ENCODE assay signal across 14 cellular contexts in the genomic region with DNA sequence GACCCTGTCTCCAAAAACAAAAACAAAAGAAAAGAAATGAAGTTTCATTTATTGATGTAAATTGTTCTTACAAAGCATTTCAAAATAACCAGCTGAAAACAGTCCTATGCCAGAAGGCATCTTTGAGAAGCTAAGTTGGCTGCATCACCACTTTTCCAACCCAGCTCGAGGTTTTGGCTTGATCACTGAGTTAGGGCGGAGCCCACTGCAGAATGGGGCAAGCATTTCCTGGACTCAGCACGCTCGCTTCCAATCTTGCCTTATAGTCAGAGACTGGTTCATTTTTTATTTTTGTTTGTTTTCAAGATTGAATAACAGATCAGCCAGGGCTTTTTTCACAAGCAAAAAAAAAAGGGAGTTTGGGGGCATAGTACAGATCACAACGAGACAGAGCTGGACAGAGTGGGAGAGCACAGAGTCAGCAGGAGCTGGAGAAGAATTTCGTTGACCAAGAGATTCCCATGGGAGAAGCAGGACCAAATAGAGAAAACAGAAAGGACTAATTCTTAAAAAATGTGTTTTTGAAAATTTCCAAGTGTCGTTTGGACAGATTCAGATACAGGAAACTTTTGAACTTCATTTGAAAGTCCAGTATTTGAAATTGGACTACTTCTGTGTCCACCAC. TPM values are rescaled to one million over a fixed set of nuclear protein-coding genes. Genes with fewer than 3 reads are reported as not detected.
DNase-seq lines count a peak whose midpoint lies in the region; ATAC-seq, FAIRE-seq and TF ChIP-seq lines count a peak whose summit lies in the region.
"Had no signal": no experiment of that assay in that cellular context is flagged by ENCODE, and none has a peak within 500 bp of the region (broad histone marks: within the 10 kb centered on the region; RNA-seq: fewer than 3 reads in every experiment).

No MANE protein-coding gene starts in this region.

- intact Hi-C loops in ascending aorta (cut with DNase I) = loop anchor here (5.0 kb wide), 1 partner anchor 269 kb away; a partner anchor contains a TSS
- intact Hi-C loops in Right ventricle myocardium superior (cut with DNase I) = no loop called here
- intact Hi-C loops in ovary (cut with DNase I) = no loop called here
- intact Hi-C loops in aorta (cut with DNase I) = loop anchor here in 1 of 2 donors (2.0 kb wide), 1 partner anchor 15 kb away; no protein-coding TSS in a partner anchor

- H3K27me3 ChIP-seq in ascending aorta = no peaks in the 10 kb centered on the region
- no peaks in the 10 kb centered on the region for H3K27me3 ChIP-seq in ovary
- H3K27me3 ChIP-seq in aorta (ENCODE audit: control insufficient read depth in 1 of 2, insufficient read depth in 2 of 2, low read length in 1 of 2) = no peaks in the 10 kb centered on the region
- H3K27me3 ChIP-seq in HAP-1 (ENCODE audit: low read depth) = peaks cover 3% of the 10 kb centered on the region; the same call in 1 of the 2 replicates
- H3K27me3 ChIP-seq: adrenal gland had no signal

- WGBS in ovary, 3 donors = 6 to 10% (median 9%) methylated on average over 7 of the region's 7 CpGs
- 1 to 4% methylated on average over 7 of the region's 7 CpGs for WGBS in aorta, 2 donors

- no peak for FAIRE-seq in H54 (lab: Jason Lieb, UNC)
- FAIRE-seq: D721Med had no signal

- DNase-seq in ascending aorta (ENCODE audit: low spot score in 2 of 2) = peak in 1 of 2 donors; percentile 86
- DNase-seq in Right ventricle myocardium superior = peak; percentile 67
- peak in 4 of 5 donors; percentile 46 to 64 (median 59) for DNase-seq in ovary
- DNase-seq in aorta = peak; percentile 79 to 83
- no peak for DNase-seq in stimulated activated naive CD4-positive, alpha-beta T cell treated with Interleukin-2 at 50 U/mL for 16 hours (lab: John Stamatoyannopoulos, UW)
- DNase-seq in HAP-1 (ENCODE audit: low spot score in 2 of 2) = no peak
- no peak for DNase-seq in H54 (ENCODE audit: insufficient read length, low spot score)
- DNase-seq: activated CD8-positive, alpha-beta memory T cell treated with anti-CD3 and anti-CD28 coated beads, Interleukin-2, amount 50 U/mL, for 4 hours; NCI-H146; posterior cingulate gyrus; stimulated activated CD4-positive, alpha-beta T cell treated with anti-CD3 and anti-CD28 coated beads, Interleukin-4, amount 100 ng/mL, for 24 hours; stimulated activated naive CD4-positive, alpha-beta T cell had no signal

- no peak for TF ChIP-seq EP300 in ovary (IDR thresholded peaks at IDR 0.05)

- H3K27ac ChIP-seq in ascending aorta = peak overlapping the region; percentile 82 to 86
- peak overlapping the region in 1 of 2 donors; percentile 48 for H3K27ac ChIP-seq in ovary
- H3K27ac ChIP-seq in aorta (ENCODE audit: low read depth in 1 of 2, low read length in 2 of 2) = peak overlapping the region; percentile 85 to 94

- TF ChIP-seq POLR2A in ovary (IDR thresholded peaks at IDR 0.05) (no peak), H54 (IDR thresholded peaks at IDR 0.05; ENCODE audit: low read depth, low read length) (no peak)

- H3K36me3 ChIP-seq in ascending aorta (no peaks in the 10 kb centered on the region), ovary (no peaks in the 10 kb centered on the region), aorta (ENCODE audit: control insufficient read depth in 1 of 2, insufficient read depth in 2 of 2, low read length in 1 of 2) (no peaks in the 10 kb centered on the region), HAP-1 (replicated peaks) (no peaks in the 10 kb centered on the region)
- H3K36me3 ChIP-seq: adrenal gland had no signal

- peak; percentile 68 for ATAC-seq in Right ventricle myocardium superior (ENCODE audit: poor library complexity)
- peak; percentile 86 for ATAC-seq in aorta (ENCODE audit: low FRiP score)

- H3K4me1 ChIP-seq in ascending aorta (peaks cover 7 to 53% of the 10 kb centered on the region in 2 donors), ovary (ENCODE audit: insufficient read depth) (peaks cover 7% of the 10 kb centered on the region), aorta (ENCODE audit: control insufficient read depth in 1 of 2, insufficient read depth in 2 of 2, low read length in 2 of 2) (peaks cover 0 to 4% of the 10 kb centered on the region in 2 donors), HAP-1 (no peaks in the 10 kb centered on the region)
- H3K4me1 ChIP-seq: adrenal gland had no signal

- in situ Hi-C loops in HAP-1 (cut with MboI; ENCODE audit: low sequenced_read_pairs) = no loop called here

- H3K4me3 ChIP-seq in ascending aorta (peak overlapping the region in 1 of 2 donors; percentile 40), ovary (no peak overlapping the region), aorta (ENCODE audit: low read length in 2 of 2) (no peak overlapping the region), HAP-1 (no peak overlapping the region)
- H3K4me3 ChIP-seq: adrenal gland had no signal

- H3K9me3 ChIP-seq in ascending aorta (no peaks in the 10 kb centered on the region), ovary (no peaks in the 10 kb centered on the region), aorta (ENCODE audit: control insufficient read depth, low read length) (no peaks in the 10 kb centered on the region), HAP-1 (peaks cover 7% of the 10 kb centered on the region)
- H3K9me3 ChIP-seq: adrenal gland had no signal

- TF ChIP-seq CTCF in ascending aorta (IDR thresholded peaks at IDR 0.05) = no peak
- no peak for TF ChIP-seq CTCF in ovary (IDR thresholded peaks at IDR 0.05)

RNA-seq across cellular contexts. Expression of a gene that starts 23.5 kb away (rescaled TPM):
- total RNA-seq in ascending aorta (1,564 TPM), Right ventricle myocardium superior (173 TPM), ovary (100 to 1,000 TPM; 389 to 779 (median 731) TPM), aorta (100 to 1,000 TPM; 458 to 593 TPM)
- polyA plus RNA-seq in ovary (100 to 1,000 TPM; 112 to 905 TPM), aorta (1,000 to 10,000 TPM in 1 of 2 donors, 100 to 1,000 TPM in 1; 156 to 1,773 TPM)

Comparison
In these comparisons a context has a peak if more than half of its experiments do, and no peak if none do; other contexts are left out.
1. DNase-seq: peak in Right ventricle myocardium superior (single experiment), ovary (4 of 5) and aorta (2 of 2); none in stimulated activated naive CD4-positive, alpha-beta T cell treated with Interleukin-2 at 50 U/mL for 16 hours (single experiment), HAP-1 (0 of 2) and H54 (single experiment).